In genomic region chr11:6681949-6682348, GRCh38 we compare ENCODE assay signal across 8 cellular contexts. TPM values are rescaled to one million over a fixed set of nuclear protein-coding genes. Genes with fewer than 3 reads are reported as not detected.
DNase-seq lines count a peak whose midpoint lies in the region; ATAC-seq and TF ChIP-seq lines count a peak whose summit lies in the region.

No MANE protein-coding gene starts in this region.

- POLR2A ChIA-PET in SK-N-SH (lab: Yijun Ruan, JAX): interaction anchor here (0.9 to 3.1 kb wide), 4 partner anchors 35 to 150 kb away, joined by 3 to 22 read pairs (median 10); partner anchors contain the start of genes ILK and RRP8

- CTCF ChIA-PET in SK-N-SH (lab: Yijun Ruan, JAX): interaction anchor here (0.8 to 2.7 kb wide), 9 partner anchors 10 to 239 kb away, joined by 3 to 19 read pairs (median 11); partner anchors contain the start of genes ILK and TAF10

- peaks cover 35% of the 10 kb centered on the region for H3K79me2 ChIP-seq in SK-N-SH (ENCODE audit: insufficient read depth)

- H3K36me3 ChIP-seq in SK-N-SH (replicated peaks in 1 of 2; ENCODE audit: control insufficient read depth in 1 of 2, insufficient read depth in 2 of 2, low read length in 1 of 2) (peaks cover 22 to 29% of the 10 kb centered on the region in 2 experiments), iPS-15b (ENCODE audit: control insufficient read depth, insufficient read depth, low read length) (peaks cover 6% of the 10 kb centered on the region), stomach (peaks cover 16 to 21% (median 18%) of the 10 kb centered on the region in 4 donors)

- TF ChIP-seq POLR2A in stomach (IDR thresholded peaks at IDR 0.05): no peak

- intact Hi-C loops in stomach (cut with DNase I; ENCODE audit: low total_unique reads): loop anchor here (10.0 kb wide), 1 partner anchor 77 kb away; the partner anchor contains the start of genes ILK and RRP8

- H3K4me1 ChIP-seq in SK-N-SH (ENCODE audit: control insufficient read depth in 1 of 2, insufficient read depth in 2 of 2, low read depth in 1 of 2, low read length in 1 of 2): peaks cover 5 to 14% of the 10 kb centered on the region in 2 experiments; a peak in 3 of 4 replicates
- peaks cover 2% of the 10 kb centered on the region for H3K4me1 ChIP-seq in iPS-15b (ENCODE audit: control insufficient read depth, insufficient read depth, low read length)
- peaks cover 13 to 28% (median 22%) of the 10 kb centered on the region in 4 donors for H3K4me1 ChIP-seq in stomach

- WGBS in SK-N-SH (ENCODE audit: low lambda C conversion rate): 0% methylated on average over 3 of the region's 5 CpGs
- 0 to 24% (median 9%) methylated on average over 5 of the region's 5 CpGs for WGBS in stomach, 5 donors

- H3K9me3 ChIP-seq in SK-N-SH: no peaks in the 10 kb centered on the region
- no peaks in the 10 kb centered on the region for H3K9me3 ChIP-seq in iPS-15b (ENCODE audit: control insufficient read depth, insufficient read depth, low read length)
- H3K9me3 ChIP-seq in stomach: no peaks in the 10 kb centered on the region

- TF ChIP-seq EP300 in SK-N-SH (IDR thresholded peaks at IDR 0.05; ENCODE audit: borderline replicate concordance in 1 of 2, low read depth in 1 of 2, low read length in 1 of 2) (no peak), stomach (IDR thresholded peaks at IDR 0.05) (no peak)

- no peak overlapping the region for H2AFZ ChIP-seq in SK-N-SH (ENCODE audit: low read depth)

- H3K9me2 ChIP-seq in SK-N-SH: no peaks in the 10 kb centered on the region

- DNase-seq in SK-N-SH (peak; percentile 12), stomach (no peak)
- no peak for DNase-seq in stimulated activated CD4-positive, alpha-beta T cell treated with anti-CD3 and anti-CD28 coated beads, Interleukin-4, amount 100 ng/mL, for 4 hours

- no peak for TF ChIP-seq RAD21 in SK-N-SH (IDR thresholded peaks at IDR 0.05; ENCODE audit: low read length)

- peak overlapping the region; percentile 94 for H3K4me2 ChIP-seq in SK-N-SH

- peaks cover 5% of the 10 kb centered on the region; the same call in 1 of the 2 replicates for H4K20me1 ChIP-seq in SK-N-SH (ENCODE audit: insufficient read depth)

- H3K27me3 ChIP-seq in SK-N-SH (ENCODE audit: insufficient read depth) (no peaks in the 10 kb centered on the region), iPS-15b (ENCODE audit: control insufficient read depth, insufficient read depth, low read length) (no peaks in the 10 kb centered on the region), stomach (no peaks in the 10 kb centered on the region)

- TF ChIP-seq CTCF in SK-N-SH (IDR thresholded peaks at IDR 0.05) (no peak), VCaP (conservative IDR thresholded peaks at IDR 0.05) (no peak), stomach (IDR thresholded peaks at IDR 0.05) (no peak)

- H3K9ac ChIP-seq in SK-N-SH (peak overlapping the region; percentile 91), iPS-15b (ENCODE audit: low read depth, low read length) (peak overlapping the region; percentile 97)

- no peak for ATAC-seq in SK-N-SH treated with all-trans-retinoic acid at 6 μM for 48 hours
- no peak for ATAC-seq in HG03095 (IDR thresholded peaks at IDR 0.05; ENCODE audit: unreplicated experiment)
- ATAC-seq in GM21447 (IDR thresholded peaks at IDR 0.05; ENCODE audit: unreplicated experiment): no peak

- H3K4me3 ChIP-seq in SK-N-SH (ENCODE audit: low read depth in 2 of 2, low read length in 1 of 2) (peak overlapping the region; percentile 99), iPS-15b (ENCODE audit: low read depth, low read length) (peak overlapping the region; percentile 99), stomach (peak overlapping the region; percentile 83 to 98 (median 90))

- H3F3A ChIP-seq in SK-N-SH (replicated peaks; ENCODE audit: insufficient read depth): peaks cover 11% of the 10 kb centered on the region

- H3K27ac ChIP-seq in SK-N-SH (ENCODE audit: low read depth in 2 of 2, low read length in 1 of 2) (peak overlapping the region; percentile 76 to 95; a peak in 3 of 4 replicates), VCaP (peak overlapping the region; percentile 88; the same call in 1 of the 2 replicates), stomach (peak overlapping the region in 2 of 5 donors; percentile 91 to 95)

TF ChIP-seq in SK-N-SH, 30 proteins besides CTCF, POLR2A, EP300 and RAD21 (continues in another document):
- TF ChIP-seq, protein P1, sequence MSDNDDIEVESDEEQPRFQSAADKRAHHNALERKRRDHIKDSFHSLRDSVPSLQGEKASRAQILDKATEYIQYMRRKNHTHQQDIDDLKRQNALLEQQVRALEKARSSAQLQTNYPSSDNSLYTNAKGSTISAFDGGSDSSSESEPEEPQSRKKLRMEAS (IDR thresholded peaks at IDR 0.05; ENCODE audit: low read depth): no peak
- TF ChIP-seq CHD2 (IDR thresholded peaks at IDR 0.05; ENCODE audit: low read length, partially characterized antibody) (no peak), TAF1 (IDR thresholded peaks at IDR 0.05; ENCODE audit: borderline replicate concordance, low read depth, low read length) (no peak), MXI1 (IDR thresholded peaks at IDR 0.05; ENCODE audit: low read depth, low read length) (no peak), FOXM1 (IDR thresholded peaks at IDR 0.05; ENCODE audit: low read depth) (no peak), NFIC (IDR thresholded peaks at IDR 0.05; ENCODE audit: borderline replicate concordance) (no peak), PBX3 (IDR thresholded peaks at IDR 0.05) (no peak)

TF ChIP-seq in SK-N-SH treated with all-trans-retinoic acid at 6 μM for 48 hours, 23 proteins besides CTCF, POLR2A, EP300 and RAD21:
- TF ChIP-seq, protein P2, sequence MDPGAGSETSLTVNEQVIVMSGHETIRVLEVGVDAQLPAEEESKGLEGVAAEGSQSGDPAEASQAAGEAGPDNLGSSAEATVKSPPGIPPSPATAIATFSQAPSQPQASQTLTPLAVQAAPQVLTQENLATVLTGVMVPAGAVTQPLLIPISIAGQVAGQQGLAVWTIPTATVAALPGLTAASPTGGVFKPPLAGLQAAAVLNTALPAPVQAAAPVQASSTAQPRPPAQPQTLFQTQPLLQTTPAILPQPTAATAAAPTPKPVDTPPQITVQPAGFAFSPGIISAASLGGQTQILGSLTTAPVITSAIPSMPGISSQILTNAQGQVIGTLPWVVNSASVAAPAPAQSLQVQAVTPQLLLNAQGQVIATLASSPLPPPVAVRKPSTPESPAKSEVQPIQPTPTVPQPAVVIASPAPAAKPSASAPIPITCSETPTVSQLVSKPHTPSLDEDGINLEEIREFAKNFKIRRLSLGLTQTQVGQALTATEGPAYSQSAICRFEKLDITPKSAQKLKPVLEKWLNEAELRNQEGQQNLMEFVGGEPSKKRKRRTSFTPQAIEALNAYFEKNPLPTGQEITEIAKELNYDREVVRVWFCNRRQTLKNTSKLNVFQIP (CRISPR knock-in tag; IDR thresholded peaks at IDR 0.05; ENCODE audit: borderline replicate concordance, low read depth): no peak
- TF ChIP-seq ZC3H10 (CRISPR knock-in tag; IDR thresholded peaks at IDR 0.05) (no peak), PPARA (CRISPR knock-in tag; IDR thresholded peaks at IDR 0.05; ENCODE audit: borderline replicate concordance) (no peak), ARNTL (CRISPR knock-in tag; IDR thresholded peaks at IDR 0.05; ENCODE audit: borderline replicate concordance, low read depth) (no peak), ZNF565 (CRISPR knock-in tag; conservative IDR thresholded peaks at IDR 0.05; ENCODE audit: low read depth) (no peak), TOX (CRISPR knock-in tag; IDR thresholded peaks at IDR 0.05; ENCODE audit: borderline replicate concordance) (no peak)
- TF ChIP-seq, protein P3, sequence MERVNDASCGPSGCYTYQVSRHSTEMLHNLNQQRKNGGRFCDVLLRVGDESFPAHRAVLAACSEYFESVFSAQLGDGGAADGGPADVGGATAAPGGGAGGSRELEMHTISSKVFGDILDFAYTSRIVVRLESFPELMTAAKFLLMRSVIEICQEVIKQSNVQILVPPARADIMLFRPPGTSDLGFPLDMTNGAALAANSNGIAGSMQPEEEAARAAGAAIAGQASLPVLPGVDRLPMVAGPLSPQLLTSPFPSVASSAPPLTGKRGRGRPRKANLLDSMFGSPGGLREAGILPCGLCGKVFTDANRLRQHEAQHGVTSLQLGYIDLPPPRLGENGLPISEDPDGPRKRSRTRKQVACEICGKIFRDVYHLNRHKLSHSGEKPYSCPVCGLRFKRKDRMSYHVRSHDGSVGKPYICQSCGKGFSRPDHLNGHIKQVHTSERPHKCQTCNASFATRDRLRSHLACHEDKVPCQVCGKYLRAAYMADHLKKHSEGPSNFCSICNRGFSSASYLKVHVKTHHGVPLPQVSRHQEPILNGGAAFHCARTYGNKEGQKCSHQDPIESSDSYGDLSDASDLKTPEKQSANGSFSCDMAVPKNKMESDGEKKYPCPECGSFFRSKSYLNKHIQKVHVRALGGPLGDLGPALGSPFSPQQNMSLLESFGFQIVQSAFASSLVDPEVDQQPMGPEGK (CRISPR knock-in tag; IDR thresholded peaks at IDR 0.05; ENCODE audit: borderline replicate concordance): no peak

RNA-seq across cellular contexts. Expression of gene MRPL17, which starts 1.2 kb away (rescaled TPM):
- polyA plus RNA-seq in SK-N-SH (2012; rRNA removed) (88.3 and 88.6 TPM in 2 replicates), stomach (10 to 100 TPM; 43.2 to 52.2 (median 49.4) TPM)
- polyA plus RNA-seq in SK-N-SH (2012; cell fraction: cytosol; rRNA removed): 77.8 and 86.6 TPM in 2 replicates
- polyA plus RNA-seq in SK-N-SH (2012; cell fraction: nucleus; rRNA removed): 48.0 and 55.8 TPM in 2 replicates
- 100 to 1,000 TPM in 1 of 5 donors, 10 to 100 TPM in 3, 1 to 10 TPM in 1; 9.0 to 148 (median 20.4) TPM for total RNA-seq in stomach

RNA-seq across cellular contexts. Expression of gene DCHS1, which starts 26.3 kb away (rescaled TPM):
- polyA plus RNA-seq in SK-N-SH (2012; rRNA removed): 3.0 and 5.7 TPM in 2 replicates
- polyA plus RNA-seq in SK-N-SH (2012; cell fraction: cytosol; rRNA removed): 1.0 and 2.3 TPM in 2 replicates
- 8.8 and 12.0 TPM in 2 replicates for polyA plus RNA-seq in SK-N-SH (2012; cell fraction: nucleus; rRNA removed)
- 10 to 100 TPM in 4 of 5 donors, 1 to 10 TPM in 1; 9.9 to 22.8 (median 17.4) TPM for total RNA-seq in stomach
- 1 to 10 TPM in 2 of 3 donors, under 1 TPM in 1; 0.76 to 2.6 (median 1.6) TPM for polyA plus RNA-seq in stomach
